9 cellular contexts compared by ENCODE assay signal in the genomic region with DNA sequence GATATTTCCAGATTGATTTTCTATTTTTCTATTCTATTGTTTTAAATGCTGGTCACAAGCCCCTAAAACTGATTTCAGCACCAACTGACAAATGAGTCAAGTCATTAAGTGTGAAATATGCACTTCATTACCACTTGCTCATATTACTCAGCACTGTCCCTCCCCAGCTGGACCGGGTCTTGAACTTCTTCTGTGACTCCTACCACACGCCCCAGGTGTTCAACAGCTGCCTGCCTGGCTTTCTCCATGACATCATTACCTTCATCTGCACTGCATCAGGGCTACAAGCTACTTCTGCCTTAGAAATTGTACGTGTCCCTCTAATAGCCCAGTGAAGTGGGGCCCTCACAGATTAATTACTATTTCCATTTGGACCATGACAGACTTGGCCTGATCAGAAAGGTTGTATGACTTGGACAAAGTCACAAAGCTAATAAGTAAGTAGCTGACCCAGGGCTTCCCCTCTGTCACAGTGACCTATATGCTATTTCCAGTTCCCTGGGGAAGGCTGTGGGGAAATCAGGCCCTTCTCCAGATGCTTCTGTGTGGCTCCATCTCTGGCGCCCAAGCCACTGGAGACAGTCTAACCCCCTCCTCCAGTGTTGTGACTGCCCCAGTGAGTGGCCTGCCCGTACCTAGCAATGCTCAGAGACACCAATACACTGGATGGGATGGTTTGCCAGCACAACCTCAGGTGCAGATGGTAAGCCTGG. TPM values are rescaled to one million over a fixed set of nuclear protein-coding genes. Genes with fewer than 3 reads are reported as not detected.
DNase-seq lines count a peak whose midpoint lies in the region; ATAC-seq and TF ChIP-seq lines count a peak whose summit lies in the region.
"Had no signal": no experiment of that assay in that cellular context is flagged by ENCODE, and none has a peak within 500 bp of the region (broad histone marks: within the 10 kb centered on the region; RNA-seq: fewer than 3 reads in every experiment).

No MANE protein-coding gene starts in this region.

- H2AFZ ChIP-seq in DND-41 (ENCODE audit: low read depth, low read length) (no peak overlapping the region), PC-9 (no peak overlapping the region)

- no peak for ATAC-seq in DND-41 (ENCODE audit: insufficient read depth, low read depth)
- no peak for ATAC-seq in activated T-cell treated with anti-CD3 and anti-CD28 coated beads, Interleukin-2, amount 50 U/mL, for 72 hours (replicated peaks in 1 of 2)
- ATAC-seq in naive thymus-derived CD4-positive, alpha-beta T cell = no peak
- no peak for ATAC-seq in GM18498 (IDR thresholded peaks at IDR 0.05; ENCODE audit: unreplicated experiment)
- no peak for ATAC-seq in GM18867 (IDR thresholded peaks at IDR 0.05; ENCODE audit: unreplicated experiment)

- H3K9me3 ChIP-seq in DND-41 (ENCODE audit: insufficient read depth, low read length, severe bottlenecking) (no peaks in the 10 kb centered on the region), HEK293 (ENCODE audit: control insufficient read depth, insufficient read depth, low read depth, low read length) (no peaks in the 10 kb centered on the region), PC-9 (ENCODE audit: insufficient read depth, low read depth) (no peaks in the 10 kb centered on the region)
- H3K9me3 ChIP-seq in naive thymus-derived CD4-positive, alpha-beta T cell (ENCODE audit: control insufficient read depth in 2 of 3, low read length in 3 of 3) = no peaks in the 10 kb centered on the region

- intact Hi-C loops in naive thymus-derived CD4-positive, alpha-beta T cell (cut with micrococcal nuclease) = loop anchor here (5.0 kb wide), 2 partner anchors 114 to 284 kb away; a partner anchor contains a TSS
- intact Hi-C loops in PC-9 (cut with micrococcal nuclease; ENCODE audit: unreplicated experiment) = no loop called here

- H3K27ac ChIP-seq in DND-41 (ENCODE audit: low read length) = peak overlapping the region; percentile 89
- H3K27ac ChIP-seq in HEK293 (ENCODE audit: extremely low read depth, low read depth, low read length) = no peak overlapping the region
- peak overlapping the region; percentile 75 for H3K27ac ChIP-seq in naive thymus-derived CD4-positive, alpha-beta T cell (ENCODE audit: low read depth, low read length)
- H3K27ac ChIP-seq in PC-9 = no peak overlapping the region

- peak overlapping the region; percentile 64 for H3K9ac ChIP-seq in DND-41 (ENCODE audit: low read depth, low read length)

- peak overlapping the region; percentile 60 for H3K4me2 ChIP-seq in DND-41 (ENCODE audit: insufficient read depth, low read length)
- no peak overlapping the region for H3K4me2 ChIP-seq in PC-9

- H3K4me1 Mint-ChIP-seq in activated T-cell treated with anti-CD3 and anti-CD28 coated beads, Interleukin-2, amount 50 U/mL, for 72 hours (ENCODE audit: low read depth) = peaks cover 97% of the 10 kb centered on the region
- peaks cover 85 to 100% (median 92%) of the 10 kb centered on the region in 7 donors for H3K4me1 Mint-ChIP-seq in naive thymus-derived CD4-positive, alpha-beta T cell

- H3K9me3 Mint-ChIP-seq in activated T-cell treated with anti-CD3 and anti-CD28 coated beads, Interleukin-2, amount 50 U/mL, for 72 hours = no peaks in the 10 kb centered on the region
- H3K9me3 Mint-ChIP-seq in naive thymus-derived CD4-positive, alpha-beta T cell = peaks cover 0 to 3% (median 0%) of the 10 kb centered on the region in 11 donors

- DNase-seq in DND-41 (peak; percentile 66), NCI-H2171 treated with DMSO at 0.1 percent for 48 hours (lab: John Stamatoyannopoulos, UW) (no peak), PC-9 (no peak)
- DNase-seq in activated T-cell treated with anti-CD3 and anti-CD28 coated beads, Interleukin-2, amount 50 U/mL, for 72 hours = no peak
- DNase-seq in naive thymus-derived CD4-positive, alpha-beta T cell = peak in 1 of 9 donors; percentile 59
- DNase-seq: NCI-H1417 had no signal

- H4K20me1 ChIP-seq in DND-41 (ENCODE audit: insufficient read depth, low read length) = 0 out of 2 replicates have a peak, but pooled peaks cover 8% of the 10 kb centered on the region
- H4K20me1 ChIP-seq in PC-9 (ENCODE audit: insufficient read depth) = peaks cover 13% of the 10 kb centered on the region; the same call in 1 of the 2 replicates

- H3F3A ChIP-seq in PC-9 (ENCODE audit: insufficient read depth, low read depth) = peaks cover 79% of the 10 kb centered on the region

- no peaks in the 10 kb centered on the region for H3K9me2 ChIP-seq in PC-9 (ENCODE audit: insufficient read depth)

- H3K4me3 ChIP-seq in DND-41 (ENCODE audit: low read depth in 1 of 2, low read length in 2 of 2) (no peak overlapping the region), HEK293 (ENCODE audit: low read depth, low read length) (no peak overlapping the region), PC-9 (no peak overlapping the region)
- peak overlapping the region; percentile 18 for H3K4me3 ChIP-seq in naive thymus-derived CD4-positive, alpha-beta T cell (ENCODE audit: low read length)

- H3K36me3 ChIP-seq in DND-41 (ENCODE audit: insufficient read depth, low read length) = peaks cover 50% of the 10 kb centered on the region
- peaks cover 0 to 11% of the 10 kb centered on the region in 2 experiments; a peak in 1 of 3 replicates for H3K36me3 ChIP-seq in HEK293 (ENCODE audit: control insufficient read depth in 2 of 2, insufficient read depth in 1 of 2, low read length in 2 of 2)
- H3K36me3 ChIP-seq in naive thymus-derived CD4-positive, alpha-beta T cell (ENCODE audit: control insufficient read depth in 2 of 3, insufficient read depth in 3 of 3, low read length in 3 of 3) = peaks cover 0 to 4% (median 0%) of the 10 kb centered on the region in 3 experiments
- peaks cover 2% of the 10 kb centered on the region; the same call in 1 of the 2 replicates for H3K36me3 ChIP-seq in PC-9 (ENCODE audit: low read depth)

- BruUV-seq in PC-9 (replicated peaks; lab: Mats Ljungman, UMichigan) = no TSS peak

- peak overlapping the region; percentile 94 for H3K27ac Mint-ChIP-seq in activated T-cell treated with anti-CD3 and anti-CD28 coated beads, Interleukin-2, amount 50 U/mL, for 72 hours
- peak overlapping the region; percentile 87 to 99 (median 97) for H3K27ac Mint-ChIP-seq in naive thymus-derived CD4-positive, alpha-beta T cell

- POLR2A ChIA-PET in HEK293 (lab: Yijun Ruan, JAX) (interaction anchor here (0.8 to 1.7 kb wide), 2 partner anchors 18 to 48 kb away, joined by 3 to 6 read pairs; a partner anchor contains a TSS), PC-9 (lab: Charles Lee; ENCODE audit: unreplicated experiment) (no interaction called here)
- POLR2A ChIA-PET in naive thymus-derived CD4-positive, alpha-beta T cell (lab: Charles Lee) = interaction anchor here (0.7 to 48.9 kb wide), 6 partner anchors 7 to 755 kb away, joined by 3 to 1265 read pairs (median 13); a partner anchor contains a TSS

- CTCF ChIA-PET in HEK293 (lab: Yijun Ruan, JAX) (interaction anchor here (1.5 to 2.1 kb wide), 2 partner anchors 20 to 21 kb away, joined by 3 to 7 read pairs; a partner anchor contains a TSS), PC-9 (lab: Charles Lee) (no interaction called here)
- CTCF ChIA-PET in naive thymus-derived CD4-positive, alpha-beta T cell (lab: Charles Lee) = interaction anchor here (1.5 to 12.2 kb wide), 3 partner anchors 18 to 82 kb away, joined by 3 to 74 read pairs (median 6); a partner anchor contains a TSS

- no peaks in the 10 kb centered on the region for H3K27me3 Mint-ChIP-seq in activated T-cell treated with anti-CD3 and anti-CD28 coated beads, Interleukin-2, amount 50 U/mL, for 72 hours (ENCODE audit: low read depth)
- H3K27me3 Mint-ChIP-seq in naive thymus-derived CD4-positive, alpha-beta T cell = no peaks in the 10 kb centered on the region

- peaks cover 6 to 7% of the 10 kb centered on the region in 2 donors for H3K36me3 Mint-ChIP-seq in activated T-cell treated with anti-CD3 and anti-CD28 coated beads, Interleukin-2, amount 50 U/mL, for 72 hours (ENCODE audit: insufficient read depth in 2 of 2)
- peaks cover 1 to 33% (median 10%) of the 10 kb centered on the region in 5 donors for H3K36me3 Mint-ChIP-seq in naive thymus-derived CD4-positive, alpha-beta T cell

- peak overlapping the region in 1 of 2 donors; percentile 29 for H3K4me3 Mint-ChIP-seq in activated T-cell treated with anti-CD3 and anti-CD28 coated beads, Interleukin-2, amount 50 U/mL, for 72 hours
- H3K4me3 Mint-ChIP-seq in naive thymus-derived CD4-positive, alpha-beta T cell = peak overlapping the region; percentile 69 to 97 (median 80)

- peaks cover 98% of the 10 kb centered on the region for H3K4me1 ChIP-seq in DND-41 (ENCODE audit: insufficient read depth, low read length)
- no peaks in the 10 kb centered on the region for H3K4me1 ChIP-seq in HEK293 (ENCODE audit: control insufficient read depth, insufficient read depth, low read length)
- peaks cover 93 to 97% of the 10 kb centered on the region in 2 donors for H3K4me1 ChIP-seq in naive thymus-derived CD4-positive, alpha-beta T cell (ENCODE audit: control insufficient read depth in 2 of 2, insufficient read depth in 2 of 2, low read length in 2 of 2)
- peaks cover 97% of the 10 kb centered on the region for H3K4me1 ChIP-seq in PC-9 (replicated peaks; ENCODE audit: insufficient read depth)

- H3K79me2 ChIP-seq in DND-41 (ENCODE audit: insufficient read depth, low read length) = peaks cover 87% of the 10 kb centered on the region
- H3K79me2 ChIP-seq in PC-9 (ENCODE audit: low read depth) = peaks cover 75% of the 10 kb centered on the region

- no peaks in the 10 kb centered on the region for H3K27me3 ChIP-seq in DND-41 (ENCODE audit: insufficient read depth, low read length, poor library complexity)
- H3K27me3 ChIP-seq in naive thymus-derived CD4-positive, alpha-beta T cell (ENCODE audit: control insufficient read depth in 2 of 2, insufficient read depth in 2 of 2, low read length in 2 of 2) = no peaks in the 10 kb centered on the region
- H3K27me3 ChIP-seq in PC-9 (ENCODE audit: insufficient read depth, low read depth) = no peaks in the 10 kb centered on the region

- no peak for TF ChIP-seq CTCF in DND-41 (IDR thresholded peaks at IDR 0.05; ENCODE audit: borderline replicate concordance, extremely low read depth, low read length, poor library complexity, severe bottlenecking)
- TF ChIP-seq CTCF in HEK293 (tag by site-specific recombination; IDR thresholded peaks at IDR 0.05) = no peak
- TF ChIP-seq CTCF in PC-9 (conservative IDR thresholded peaks at IDR 0.05) = no peak

RNA-seq across cellular contexts. Expression of a gene that starts 18.1 kb away (rescaled TPM):
- 10 to 100 TPM; 25.6 to 30.0 TPM for total RNA-seq in activated T-cell treated with anti-CD3 and anti-CD28 coated beads, Interleukin-2, amount 50 U/mL, for 72 hours
- total RNA-seq in naive thymus-derived CD4-positive, alpha-beta T cell = 10 to 100 TPM; 47.2 to 73.8 (median 70.9) TPM
- polyA plus RNA-seq in naive thymus-derived CD4-positive, alpha-beta T cell = 10 to 100 TPM; 62.6 to 84.7 TPM
- total RNA-seq in PC-9 (2021) = 24.3 and 26.2 TPM in 2 replicates

RNA-seq across cellular contexts. Expression of a gene that starts 19.4 kb away (rescaled TPM):
- total RNA-seq in activated T-cell treated with anti-CD3 and anti-CD28 coated beads, Interleukin-2, amount 50 U/mL, for 72 hours = 1 to 10 TPM; 6.2 to 7.4 TPM
- 10 to 100 TPM; 12.4 to 21.3 (median 17.9) TPM for total RNA-seq in naive thymus-derived CD4-positive, alpha-beta T cell
- polyA plus RNA-seq in naive thymus-derived CD4-positive, alpha-beta T cell = 10 to 100 TPM; 19.0 to 43.0 TPM
- 10.6 and 11.1 TPM in 2 replicates for total RNA-seq in PC-9 (2021)

RNA-seq across cellular contexts. Expression of a gene that starts 42.0 kb away (rescaled TPM):
- total RNA-seq in activated T-cell treated with anti-CD3 and anti-CD28 coated beads, Interleukin-2, amount 50 U/mL, for 72 hours = 10 to 100 TPM; 20.9 to 21.9 TPM
- total RNA-seq in naive thymus-derived CD4-positive, alpha-beta T cell = 100 to 1,000 TPM in 1 of 5 experiments, 10 to 100 TPM in 2, 1 to 10 TPM in 1, under 1 TPM in 1; 0.49 to 158 (median 46.0) TPM
- 1 to 10 TPM; 2.0 to 6.3 TPM for polyA plus RNA-seq in naive thymus-derived CD4-positive, alpha-beta T cell
- total RNA-seq in PC-9 (2021) = not detected in 2 replicates

RNA-seq across cellular contexts. Expression of a gene that starts 48.0 kb away (rescaled TPM):
- total RNA-seq in activated T-cell treated with anti-CD3 and anti-CD28 coated beads, Interleukin-2, amount 50 U/mL, for 72 hours = 100 to 1,000 TPM; 298 to 325 TPM
- total RNA-seq in naive thymus-derived CD4-positive, alpha-beta T cell = 100 to 1,000 TPM; 267 to 341 (median 284) TPM
- polyA plus RNA-seq in naive thymus-derived CD4-positive, alpha-beta T cell = 100 to 1,000 TPM in 1 of 2 donors, 10 to 100 TPM in 1; 83.2 to 115 TPM
- 189 and 207 TPM in 2 replicates for total RNA-seq in PC-9 (2021)

RNA-seq across cellular contexts. Expression of a gene that starts 48.1 kb away (rescaled TPM):
- 1 to 10 TPM; 3.2 to 3.7 TPM for total RNA-seq in activated T-cell treated with anti-CD3 and anti-CD28 coated beads, Interleukin-2, amount 50 U/mL, for 72 hours
- total RNA-seq in naive thymus-derived CD4-positive, alpha-beta T cell = 1 to 10 TPM; 1.8 to 6.9 (median 3.2) TPM
- polyA plus RNA-seq in naive thymus-derived CD4-positive, alpha-beta T cell = 1 to 10 TPM; 1.4 to 2.1 TPM
- 6.2 and 6.8 TPM in 2 replicates for total RNA-seq in PC-9 (2021)

Comparison
In these comparisons a context has a peak if more than half of its experiments do, and no peak if none do; other contexts are left out.
1. H3K27ac ChIP-seq: peak in DND-41 (single experiment) and naive thymus-derived CD4-positive, alpha-beta T cell (single experiment); none in HEK293 (single experiment) and PC-9 (single experiment).